Comparison of ENCODE assay signal across 9 cellular contexts in the genomic region with DNA sequence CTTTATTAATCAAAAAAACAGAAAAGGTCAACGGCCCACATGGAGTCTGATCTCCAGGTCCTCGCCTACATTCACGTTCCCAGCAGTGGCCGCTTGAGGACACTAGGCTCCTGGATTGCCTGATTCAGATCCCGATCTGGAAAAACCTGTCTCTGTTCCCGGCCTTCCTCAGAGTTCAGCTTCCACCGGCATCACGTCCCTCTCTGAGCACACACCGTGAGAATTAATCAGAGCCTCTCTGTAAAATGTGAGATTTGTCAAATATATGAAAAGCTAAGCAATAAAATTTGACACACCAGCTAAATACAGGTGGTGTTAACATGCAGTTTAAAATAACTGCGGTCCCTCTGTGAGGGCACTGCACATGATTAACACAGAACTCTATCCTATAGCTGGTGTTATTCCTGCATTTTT.
DNase-seq lines count a peak whose midpoint lies in the region; ATAC-seq and TF ChIP-seq lines count a peak whose summit lies in the region.
"Had no signal": no experiment of that assay in that cellular context is flagged by ENCODE, and none has a peak within 500 bp of the region (broad histone marks: within the 10 kb centered on the region; RNA-seq: fewer than 3 reads in every experiment).

No MANE protein-coding gene starts in this region.

- DNase-seq in AG09309 (ENCODE audit: low read depth) (no peak), NCI-H526 (lab: John Stamatoyannopoulos, UW) (peak; percentile 50 to 82), epithelial cell of esophagus (ENCODE audit: low read depth) (peak; percentile 94), NOMO-1 treated with DMSO at 0.1 percent for 48 hours (lab: John Stamatoyannopoulos, UW; ENCODE audit: unreplicated experiment) (no peak), NCI-H2107 (lab: John Stamatoyannopoulos, UW) (no peak)
- no peak for DNase-seq in activated naive CD4-positive, alpha-beta T cell treated with Interleukin-2 at 50 U/mL for 16 hours

- H3K9ac ChIP-seq in muscle layer of colon (ENCODE audit: low read length), result peak overlapping the region; percentile 37

- H3K4me1 ChIP-seq in muscle layer of colon (ENCODE audit: insufficient read depth, low read length), result peaks cover 76% of the 10 kb centered on the region

- no peaks in the 10 kb centered on the region for H3K27me3 ChIP-seq in muscle layer of colon (ENCODE audit: control insufficient read depth in 1 of 2, insufficient read depth in 2 of 2, low read length in 2 of 2)
- H3K27me3 ChIP-seq: SJSA1 had no signal

- peak; percentile 70 for TF ChIP-seq CTCF in AG09309 (IDR thresholded peaks at IDR 0.05; ENCODE audit: control insufficient read depth, insufficient read depth, low read depth, low read length, missing control alignments)
- peak; percentile 92 for TF ChIP-seq CTCF in epithelial cell of esophagus (IDR thresholded peaks at IDR 0.05; ENCODE audit: insufficient read depth, low read depth, low read length, missing control alignments)

- ATAC-seq in GM18498 (IDR thresholded peaks at IDR 0.05; ENCODE audit: unreplicated experiment), result no peak

- peak overlapping the region; percentile 80 for H3K27ac ChIP-seq in muscle layer of colon (ENCODE audit: low read depth, low read length)
- H3K27ac ChIP-seq: SJSA1 had no signal

- no peaks in the 10 kb centered on the region for H3K9me3 ChIP-seq in muscle layer of colon (ENCODE audit: low read length)
- H3K9me3 ChIP-seq: SJSA1 had no signal

- no peaks in the 10 kb centered on the region for H3K36me3 ChIP-seq in muscle layer of colon (ENCODE audit: insufficient read depth, low read length)
- H3K36me3 ChIP-seq: SJSA1 had no signal

- H3K4me3 ChIP-seq in AG09309 (ENCODE audit: control insufficient read depth, low read depth, low read length) (no peak overlapping the region), epithelial cell of esophagus (ENCODE audit: low read length) (no peak overlapping the region), muscle layer of colon (ENCODE audit: low read depth in 1 of 2, low read length in 2 of 2) (no peak overlapping the region)
- H3K4me3 ChIP-seq: SJSA1 had no signal

Comparison
In these comparisons a context has a peak if more than half of its experiments do, and no peak if none do; other contexts are left out.
1. DNase-seq: peak in NCI-H526 (2 of 2) and epithelial cell of esophagus (single experiment); none in AG09309 (single experiment), NOMO-1 treated with DMSO at 0.1 percent for 48 hours (single experiment), activated naive CD4-positive, alpha-beta T cell treated with Interleukin-2 at 50 U/mL for 16 hours (single experiment) and NCI-H2107 (single experiment).